Comparison of ENCODE assay signal across 8 cellular contexts in the genomic region with DNA sequence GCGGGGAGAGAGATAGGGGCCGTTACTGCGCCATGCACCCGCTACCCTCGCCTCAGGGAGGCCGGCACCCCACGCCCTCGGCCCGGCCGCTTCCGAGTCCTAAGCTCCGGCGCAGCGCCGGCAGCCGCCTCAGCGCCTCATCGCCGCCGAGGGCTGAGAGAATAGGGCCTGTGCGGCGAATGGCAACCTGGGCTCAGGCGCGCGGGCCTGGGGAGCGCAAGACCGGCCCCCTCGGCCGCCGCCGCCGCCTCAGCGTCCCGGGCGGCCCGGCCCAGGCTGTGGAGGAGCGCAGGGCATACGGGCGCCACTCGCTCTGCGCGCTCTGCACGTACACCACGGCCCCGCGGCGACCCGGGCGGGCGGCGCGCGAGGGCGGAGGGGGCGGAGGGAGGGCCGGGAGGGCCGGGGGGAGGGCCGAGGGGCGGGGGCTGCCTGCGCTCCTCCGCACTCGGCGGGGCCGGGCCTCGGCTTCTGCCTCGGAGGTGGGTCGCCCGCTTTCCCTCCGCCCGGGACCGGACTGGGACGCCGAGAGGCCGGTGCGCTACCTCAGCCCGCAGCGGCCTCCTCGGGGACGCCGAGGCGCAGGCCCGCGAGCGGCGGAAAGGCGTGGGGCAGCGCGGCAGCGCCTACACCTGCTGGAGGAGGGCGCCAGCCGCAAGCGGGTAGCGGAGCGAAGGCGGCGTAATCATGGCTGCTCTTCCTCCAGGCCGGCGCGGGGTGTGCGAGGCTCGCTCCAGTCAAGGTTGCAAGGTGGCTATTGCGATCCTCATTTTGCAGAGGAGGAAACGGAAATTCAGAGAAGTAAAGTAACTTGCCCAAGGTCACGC. TPM values are rescaled to one million over a fixed set of nuclear protein-coding genes. Genes with fewer than 3 reads are reported as not detected.
DNase-seq lines count a peak whose midpoint lies in the region; ATAC-seq and TF ChIP-seq lines count a peak whose summit lies in the region.

A gene (minus strand): TSS at position 317 of the 827 bp plus-strand sequence. CDS start 399 bp downstream, outside the sequence.

- CTCF ChIA-PET in OCI-LY7 (lab: Charles Lee; ENCODE audit: unreplicated experiment), result interaction anchor here (0.6 kb wide), 2 partner anchors 84 to 141 kb away, joined by 3 read pairs; a partner anchor contains a TSS

- no peaks in the 10 kb centered on the region for H3K9me2 ChIP-seq in OCI-LY7 (ENCODE audit: insufficient read depth, low read length)

- H3K79me2 ChIP-seq in OCI-LY7 (ENCODE audit: insufficient read depth, low read depth, low read length), result peaks cover 38% of the 10 kb centered on the region

- BruUV-seq in OCI-LY7 (replicated peaks; lab: Mats Ljungman, UMichigan), result no TSS peak

- ATAC-seq in GM21447 (IDR thresholded peaks at IDR 0.05; ENCODE audit: unreplicated experiment), result peak; percentile 69

- peaks cover 25% of the 10 kb centered on the region for H4K20me1 ChIP-seq in OCI-LY7 (ENCODE audit: insufficient read depth, low read length)

- POLR2A ChIA-PET in OCI-LY7 (lab: Charles Lee), result interaction anchor here (0.7 to 1.0 kb wide), 2 partner anchors 64 to 85 kb away, joined by 3 to 4 read pairs; no protein-coding TSS in a partner anchor

- DNase-seq in DMS 273 (lab: John Stamatoyannopoulos, UW; ENCODE audit: unreplicated experiment) (peak; percentile 95), OCI-LY7 (ENCODE audit: low spot score) (peak; percentile 89), activated T-cell treated with anti-CD3 and anti-CD28 coated beads for 24 hours (ENCODE audit: low read depth) (peak; percentile 76), epithelial cell of esophagus (ENCODE audit: low read depth) (peak; percentile 89), mucosa of gallbladder (ENCODE audit: low spot score) (peak; percentile 79)
- DNase-seq in stimulated activated CD8-positive, alpha-beta memory T cell treated with anti-CD3 and anti-CD28 coated beads, Interleukin-4, amount 100 ng/mL, for 24 hours (ENCODE audit: low read depth), result peak; percentile 73

- no peaks in the 10 kb centered on the region for H3K36me3 ChIP-seq in HUES6 (ENCODE audit: control insufficient read depth, insufficient read depth, low read length)
- H3K36me3 ChIP-seq in OCI-LY7 (ENCODE audit: insufficient read depth, low read length), result no peaks in the 10 kb centered on the region

- no peaks in the 10 kb centered on the region for H3K9me3 ChIP-seq in HUES6 (ENCODE audit: control insufficient read depth, insufficient read depth, low read depth, low read length)
- H3K9me3 ChIP-seq in OCI-LY7 (ENCODE audit: low read length), result no peaks in the 10 kb centered on the region

- peak within 1 kb of the TSS; percentile 97 for H2AFZ ChIP-seq in OCI-LY7 (ENCODE audit: low read length)

- intact Hi-C loops in OCI-LY7 (cut with micrococcal nuclease; ENCODE audit: unreplicated experiment), result loop anchor here (2.0 to 5.0 kb wide), 6 partner anchors 63 to 1865 kb away; a partner anchor contains a TSS

- peaks cover 58% of the 10 kb centered on the region for H3K27me3 ChIP-seq in HUES6 (ENCODE audit: control insufficient read depth, insufficient read depth, low read length)

- H3K9ac ChIP-seq in HUES6 (ENCODE audit: low read length), result peak within 1 kb of the TSS; percentile 79

- H3K4me3 ChIP-seq in HUES6 (ENCODE audit: low read depth, low read length), result peak within 1 kb of the TSS; percentile 70
- H3K4me3 ChIP-seq in OCI-LY7 (ENCODE audit: low read depth, low read length, poor library complexity, severe bottlenecking), result peak within 1 kb of the TSS; percentile 83
- peak within 1 kb of the TSS; percentile 81 for H3K4me3 ChIP-seq in epithelial cell of esophagus (ENCODE audit: low read length)

- peaks cover 9% of the 10 kb centered on the region for H3K4me1 ChIP-seq in HUES6 (ENCODE audit: control insufficient read depth, insufficient read depth, low read length)
- H3K4me1 ChIP-seq in OCI-LY7 (ENCODE audit: insufficient read depth, low read length, poor library complexity, severe bottlenecking), result peaks cover 28% of the 10 kb centered on the region

- H3K27ac ChIP-seq in HUES6 (ENCODE audit: low read depth, low read length) (no peak within 1 kb of the TSS), OCI-LY7 (ENCODE audit: low read depth, low read length, poor library complexity, severe bottlenecking) (peak within 1 kb of the TSS; percentile 75)

- peak; percentile 48 for TF ChIP-seq CTCF in OCI-LY7 (conservative IDR thresholded peaks at IDR 0.05; ENCODE audit: low read length)
- no peak for TF ChIP-seq CTCF in epithelial cell of esophagus (IDR thresholded peaks at IDR 0.05; ENCODE audit: insufficient read depth, low read depth, low read length, missing control alignments)

- H3K4me2 ChIP-seq in OCI-LY7 (ENCODE audit: low read length), result peak within 1 kb of the TSS; percentile 97

RNA-seq across cellular contexts. Expression of the gene that starts here (rescaled TPM):
- 17.8 and 19.0 TPM in 2 replicates for total RNA-seq in OCI-LY7 (2014; rRNA removed; shearing (Covaris generic))
- total RNA-seq in OCI-LY7 (2022), result 27.0 and 36.6 TPM in 2 replicates
- total RNA-seq in mucosa of gallbladder, result 49.1 TPM
